In the genomic region with DNA sequence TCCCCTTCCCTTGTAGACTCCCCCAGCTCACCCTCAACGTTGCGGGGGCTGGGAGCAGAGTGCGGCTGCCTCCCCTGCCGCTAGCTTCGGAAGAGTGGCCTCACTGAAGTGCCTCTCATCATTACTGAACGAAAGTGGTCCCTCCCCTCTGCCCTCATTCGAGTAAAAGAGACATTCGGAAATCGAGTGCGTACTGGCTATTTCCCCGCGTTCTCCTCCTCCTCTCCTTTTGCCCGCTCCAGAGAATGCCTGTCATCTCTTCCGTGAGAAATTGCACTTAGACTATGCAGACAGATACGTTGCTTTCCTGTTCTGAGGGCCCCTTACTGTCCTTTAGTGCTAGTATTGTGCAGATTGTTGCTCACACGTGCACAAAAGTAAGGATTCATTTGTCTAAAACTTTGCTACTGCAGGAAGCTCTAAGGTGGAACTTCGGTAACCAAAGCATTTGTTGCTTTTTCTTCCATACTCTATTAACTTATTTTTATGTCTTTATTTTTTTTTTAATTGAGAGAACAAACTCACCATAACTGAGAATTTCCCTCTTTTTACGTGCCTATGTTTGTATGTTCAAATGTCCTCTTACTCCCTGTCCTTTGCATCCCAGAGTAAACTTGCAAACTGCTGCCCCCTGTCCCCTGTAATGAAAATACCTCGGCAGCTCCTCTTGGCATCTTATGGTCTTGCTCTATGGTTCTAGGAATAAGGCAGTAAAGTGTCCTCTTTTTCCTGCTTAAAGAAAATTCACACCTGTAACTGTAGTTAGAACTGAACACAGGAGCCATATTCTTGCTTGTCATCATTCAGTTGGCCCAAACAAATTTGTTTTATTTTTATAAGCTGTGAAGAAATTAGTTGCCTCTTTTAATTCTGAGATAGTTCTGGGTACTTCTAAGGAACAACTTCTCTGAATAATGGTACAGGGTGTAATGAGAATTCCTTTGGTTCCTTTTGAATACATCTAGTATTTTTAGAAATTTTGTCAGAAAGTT, we compare ENCODE assay signal across 8 cellular contexts. TPM values are rescaled to one million over a fixed set of nuclear protein-coding genes. Genes with fewer than 3 reads are reported as not detected.
DNase-seq lines count a peak whose midpoint lies in the region; ATAC-seq and TF ChIP-seq lines count a peak whose summit lies in the region.

No MANE protein-coding gene starts in this region.

- no peak for TF ChIP-seq EP300 in gastroesophageal sphincter (IDR thresholded peaks at IDR 0.05)

- H3K9me3 ChIP-seq in gastroesophageal sphincter (no peaks in the 10 kb centered on the region), neutrophil (no peaks in the 10 kb centered on the region)

- H3K27ac ChIP-seq in gastroesophageal sphincter (peak overlapping the region; percentile 64 to 94 (median 94)), neutrophil (peak overlapping the region; percentile 55)

- H3K27me3 ChIP-seq in gastroesophageal sphincter (no peaks in the 10 kb centered on the region), neutrophil (peaks cover 37% of the 10 kb centered on the region)

- H3K4me1 ChIP-seq in gastroesophageal sphincter (peaks cover 0 to 46% (median 0%) of the 10 kb centered on the region in 3 donors), neutrophil (ENCODE audit: control insufficient read depth in 1 of 2, insufficient read depth in 1 of 2, low read depth in 1 of 2, low read length in 1 of 2) (peaks cover 20 to 24% of the 10 kb centered on the region in 2 experiments)

- DNase-seq in DMS53 (lab: John Stamatoyannopoulos, UW) (peak; percentile 66), HK-2 (ENCODE audit: unreplicated experiment) (peak; percentile 56), NOMO-1 (lab: John Stamatoyannopoulos, UW; ENCODE audit: unreplicated experiment in 2 of 2) (peak; percentile 42 to 55)
- peak; percentile 10 for DNase-seq in activated gamma-delta T cell treated with anti-CD3 and anti-CD28 coated beads, Interleukin-2, amount 50 U/mL, for 16 hours (ENCODE audit: low read depth)
- DNase-seq in effector CD8-positive, alpha-beta T cell (lab: John Stamatoyannopoulos, UW): no peak

- H3K4me3 ChIP-seq in gastroesophageal sphincter: peak overlapping the region; percentile 88 to 92
- peak overlapping the region; percentile 65 to 84 for H3K4me3 ChIP-seq in neutrophil (ENCODE audit: low read depth in 1 of 2, low read length in 1 of 2)

- no peak for TF ChIP-seq POLR2A in gastroesophageal sphincter (IDR thresholded peaks at IDR 0.05)

- peak; percentile 10 to 65 (median 52) for TF ChIP-seq CTCF in gastroesophageal sphincter (IDR thresholded peaks at IDR 0.05)
- no peak for TF ChIP-seq CTCF in neutrophil (IDR thresholded peaks at IDR 0.05)

- peak; percentile 35 for ATAC-seq in GM19397 (IDR thresholded peaks at IDR 0.05; ENCODE audit: unreplicated experiment)
- peak; percentile 17 for ATAC-seq in gastroesophageal sphincter

- H3K36me3 ChIP-seq in gastroesophageal sphincter (no peaks in the 10 kb centered on the region), neutrophil (no peaks in the 10 kb centered on the region)

- 0% methylated on average over 4 to 13 of the region's 19 CpGs for WGBS in gastroesophageal sphincter (ENCODE audit: low coverage in 1 of 2), 2 donors

RNA-seq across cellular contexts. Expression of gene MAP3K4, which starts 1.1 kb away (rescaled TPM):
- total RNA-seq in gastroesophageal sphincter: 10 to 100 TPM; 23.0 to 29.3 (median 26.8) TPM
